ENCODE assay signal across 8 cellular contexts in the genomic region with DNA sequence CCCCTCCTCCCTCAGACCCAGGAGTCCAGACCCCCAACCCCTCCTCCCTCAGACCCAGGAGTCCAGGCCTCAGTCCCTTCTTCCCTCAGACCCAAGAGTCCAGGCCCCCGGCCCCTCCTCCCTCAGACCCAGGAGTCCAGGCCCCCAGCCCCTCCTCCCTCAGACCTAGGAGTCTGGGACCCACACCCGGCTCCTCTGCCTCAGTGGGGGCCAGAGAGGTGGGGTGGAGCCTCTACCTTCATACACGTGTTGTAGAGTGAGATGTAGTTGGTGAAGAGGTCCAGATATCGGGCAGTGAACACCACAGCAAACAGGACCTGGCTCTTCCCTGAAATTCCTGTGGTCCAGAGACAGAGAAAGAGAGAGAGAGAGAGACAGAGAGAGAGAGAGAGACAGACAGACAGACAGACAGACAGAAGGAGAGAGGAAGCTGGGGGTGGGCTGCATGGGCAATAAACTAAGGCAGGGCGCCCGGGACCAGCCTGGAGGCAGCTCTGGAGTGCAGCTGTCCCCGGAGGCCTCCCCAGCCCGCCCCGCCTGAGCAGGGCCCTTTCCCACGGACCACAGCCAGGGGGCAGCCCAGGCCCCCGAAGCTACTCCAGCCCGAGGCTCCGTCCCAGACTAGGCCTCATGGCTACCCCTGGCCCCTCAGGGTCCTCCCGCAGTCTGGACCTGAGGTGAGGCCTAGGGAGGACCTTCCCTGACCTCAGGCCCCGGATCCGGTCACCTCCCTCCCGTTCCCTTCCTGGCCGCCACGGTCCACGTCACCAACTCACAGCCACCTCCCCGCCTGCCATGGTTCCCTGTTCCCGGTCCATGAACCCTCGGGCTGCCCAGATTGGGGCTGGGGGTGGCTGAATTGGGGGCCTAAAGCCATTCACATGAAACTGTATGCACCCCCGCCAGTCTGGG. TPM values are rescaled to one million over a fixed set of nuclear protein-coding genes. Genes with fewer than 3 reads are reported as not detected.
A peak's percentile ranks its signal among the peaks of the same experiment; 100 is the strongest.
DNase-seq lines count a peak whose midpoint lies in the region; ATAC-seq, FAIRE-seq and TF ChIP-seq lines count a peak whose summit lies in the region.

No MANE protein-coding gene starts in this region.

- H2AFZ ChIP-seq in astrocyte (ENCODE audit: low read depth, low read length), result peak overlapping the region; percentile 58

- no peaks in the 10 kb centered on the region for H3K9me3 Mint-ChIP-seq in astrocyte (ENCODE audit: unreplicated experiment)

- H3K9ac ChIP-seq in astrocyte (ENCODE audit: low read length) (peak overlapping the region; percentile 99), rectal smooth muscle tissue (ENCODE audit: low read length) (peak overlapping the region; percentile 100)

- peaks cover 46% of the 10 kb centered on the region for H4K20me1 ChIP-seq in astrocyte (ENCODE audit: insufficient read depth, low read length)

- peak overlapping the region; percentile 93 for H3K4me2 ChIP-seq in astrocyte (ENCODE audit: low read length)

- peaks cover 48% of the 10 kb centered on the region for H3K79me2 ChIP-seq in astrocyte (ENCODE audit: insufficient read depth, low read length)

- H3K36me3 ChIP-seq in astrocyte (ENCODE audit: insufficient read depth, low read length) (peaks cover 23% of the 10 kb centered on the region), rectal smooth muscle tissue (ENCODE audit: control insufficient read depth, insufficient read depth, low read length) (peaks cover 12% of the 10 kb centered on the region)

- peaks cover 9% of the 10 kb centered on the region for H3K36me3 Mint-ChIP-seq in astrocyte (ENCODE audit: low read depth, unreplicated experiment)

- WGBS in right cardiac atrium, result 2% methylated on average over 24 of the region's 24 CpGs

- H3K4me3 ChIP-seq in astrocyte (ENCODE audit: insufficient read depth, low read depth, low read length) (peak overlapping the region; percentile 89), right cardiac atrium (ENCODE audit: low read length) (peak overlapping the region; percentile 86), rectal smooth muscle tissue (ENCODE audit: low read length) (peak overlapping the region; percentile 98)

- H3K4me1 ChIP-seq in astrocyte (ENCODE audit: insufficient read depth, low read length) (peaks cover 11% of the 10 kb centered on the region), right cardiac atrium (ENCODE audit: control insufficient read depth, insufficient read depth, low read length) (no peaks in the 10 kb centered on the region), rectal smooth muscle tissue (ENCODE audit: control insufficient read depth, insufficient read depth, low read length) (no peaks in the 10 kb centered on the region)

- peaks cover 16% of the 10 kb centered on the region for H3K4me1 Mint-ChIP-seq in astrocyte (ENCODE audit: low read depth, unreplicated experiment)

- H3K9me3 ChIP-seq in astrocyte (ENCODE audit: insufficient read depth, low read depth, low read length) (no peaks in the 10 kb centered on the region), right cardiac atrium (ENCODE audit: control insufficient read depth, low read length) (no peaks in the 10 kb centered on the region)

- TF ChIP-seq CTCF in GM10266 (IDR thresholded peaks at IDR 0.05; ENCODE audit: control insufficient read depth, insufficient read depth, low read depth, missing control alignments) (peak; percentile 67), astrocyte (IDR thresholded peaks at IDR 0.05; ENCODE audit: insufficient read depth, low read depth, low read length) (no peak)

- peak; percentile 84 for ATAC-seq in right cardiac atrium
- no peak for ATAC-seq in HG03342 (IDR thresholded peaks at IDR 0.05; ENCODE audit: unreplicated experiment)
- no peak for ATAC-seq in HG03095 (IDR thresholded peaks at IDR 0.05; ENCODE audit: unreplicated experiment)

- no peak for FAIRE-seq in astrocyte (lab: Jason Lieb, UNC)

- H3K27me3 ChIP-seq in astrocyte (ENCODE audit: insufficient read depth, low read length), result peaks cover 11% of the 10 kb centered on the region
- H3K27me3 ChIP-seq in right cardiac atrium (ENCODE audit: control insufficient read depth, insufficient read depth), result no peaks in the 10 kb centered on the region
- peaks cover 20% of the 10 kb centered on the region for H3K27me3 ChIP-seq in rectal smooth muscle tissue (ENCODE audit: control insufficient read depth, insufficient read depth, low read length)

- peak overlapping the region; percentile 97 for H3K27ac Mint-ChIP-seq in astrocyte (ENCODE audit: unreplicated experiment)

- H3K27ac ChIP-seq in astrocyte (ENCODE audit: low read depth, low read length), result peak overlapping the region; percentile 93
- peak overlapping the region; percentile 93 for H3K27ac ChIP-seq in right cardiac atrium (ENCODE audit: low read length)
- H3K27ac ChIP-seq in rectal smooth muscle tissue (ENCODE audit: low read depth, low read length), result peak overlapping the region; percentile 78

- DNase-seq in GM10266 (ENCODE audit: extremely low spot score) (peak; percentile 69), HUDEP-2 (lab: John Stamatoyannopoulos, UW; ENCODE audit: unreplicated experiment in 76 of 76) (peak in 62 of 76 experiments; percentile 23 to 96 (median 62)), T-helper 1 cell (peak in 4 of 5 donors; percentile 43 to 67 (median 52)), astrocyte (ENCODE audit: low read depth) (peak; percentile 47), right cardiac atrium (peak; percentile 74 to 89 (median 88))

- H3K27me3 Mint-ChIP-seq in astrocyte (ENCODE audit: low read depth, unreplicated experiment), result peaks cover 2% of the 10 kb centered on the region

- peak overlapping the region; percentile 98 for H3K4me3 Mint-ChIP-seq in astrocyte (ENCODE audit: unreplicated experiment)

- intact Hi-C loops in right cardiac atrium (cut with DNase I), result no loop called here

RNA-seq across cellular contexts. Expression of gene KDELR1, which starts 0.9 kb away (rescaled TPM):
- total RNA-seq in astrocyte (370 and 396 TPM in 2 replicates), right cardiac atrium (100 to 1,000 TPM in 1 of 4 donors, 10 to 100 TPM in 3; 82.3 to 101 (median 90.1) TPM)
- polyA plus RNA-seq in right cardiac atrium, result 82.4 TPM

RNA-seq across cellular contexts. Expression of gene GRIN2D, which starts 3.0 kb away (rescaled TPM):
- total RNA-seq in astrocyte, result 6.2 and 9.3 TPM in 2 replicates
- total RNA-seq in right cardiac atrium, result under 1 TPM; 0.31 to 0.45 (median 0.41) TPM
- polyA plus RNA-seq in right cardiac atrium, result 0.18 TPM

RNA-seq across cellular contexts. Expression of gene SYNGR4, which starts 26.3 kb away (rescaled TPM):
- not detected in 2 replicates for total RNA-seq in astrocyte
- total RNA-seq in right cardiac atrium, result not detected
- not detected for polyA plus RNA-seq in right cardiac atrium

RNA-seq across cellular contexts. Expression of gene TMEM143, which starts 26.7 kb away (rescaled TPM):
- total RNA-seq in astrocyte (8.7 and 10.5 TPM in 2 replicates), right cardiac atrium (10 to 100 TPM; 35.0 to 56.7 (median 47.5) TPM)
- 35.0 TPM for polyA plus RNA-seq in right cardiac atrium

RNA-seq across cellular contexts. Expression of gene GRWD1, which starts 55.3 kb away (rescaled TPM):
- total RNA-seq in astrocyte (35.6 and 41.4 TPM in 2 replicates), right cardiac atrium (10 to 100 TPM; 16.0 to 20.4 (median 17.3) TPM)
- polyA plus RNA-seq in right cardiac atrium, result 7.2 TPM

Comparison
In these comparisons a context has a peak if more than half of its experiments do, and no peak if none do; other contexts are left out.
1. ATAC-seq: peak in right cardiac atrium (2 of 2); none in HG03342 (single experiment) and HG03095 (single experiment).
2. Peak in every context shown above with its lines, with median percentiles within 50 percentile points of each other: DNase-seq, H3K27ac ChIP-seq and H3K4me3 ChIP-seq.